ENCODE assay signal across 10 cellular contexts in the genomic region with DNA sequence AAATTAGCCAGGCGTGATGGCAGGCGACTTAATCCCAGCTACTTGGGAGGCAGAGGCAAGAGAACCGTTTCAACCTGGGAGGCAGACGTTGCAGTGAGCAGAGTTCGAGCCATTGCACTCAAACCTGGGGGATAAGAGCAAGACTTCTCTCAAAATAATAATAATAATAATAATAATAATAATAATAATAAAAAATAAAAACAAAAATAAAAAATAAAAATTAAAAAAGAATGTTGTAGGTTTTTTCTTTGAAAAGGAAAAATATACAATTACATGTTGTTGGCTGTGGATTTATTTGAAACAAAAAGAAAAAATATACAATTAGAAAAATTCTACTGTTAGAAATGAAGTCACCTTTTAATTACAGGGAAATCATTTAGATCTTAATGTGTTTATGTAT. TPM values are rescaled to one million over a fixed set of nuclear protein-coding genes. Genes with fewer than 3 reads are reported as not detected.
"Had no signal": no experiment of that assay in that cellular context is flagged by ENCODE, and none has a peak within 500 bp of the region (broad histone marks: within the 10 kb centered on the region; RNA-seq: fewer than 3 reads in every experiment).

No MANE protein-coding gene starts in this region.

- H3K4me3 Mint-ChIP-seq: IgD-negative memory B cell had no signal

- H3K9me3 Mint-ChIP-seq: IgD-negative memory B cell had no signal

- H3K4me3 ChIP-seq: K562 had no signal

- H3K36me3 Mint-ChIP-seq: IgD-negative memory B cell had no signal

- DNase-seq: IMR-90, KBM-7, KG1 had no signal

- ATAC-seq: HepG2, K562 had no signal

- FAIRE-seq: HepG2, HTR-8/SVneo, K562 had no signal

- H3K27ac Mint-ChIP-seq: IgD-negative memory B cell had no signal

- H3K27ac ChIP-seq: HL-60, KMS-11 had no signal

- H3K4me1 Mint-ChIP-seq: IgD-negative memory B cell had no signal

RNA-seq across cellular contexts. Expression of a gene that starts 11.5 kb away (rescaled TPM):
- total RNA-seq: HT1080, IMR-90, K562 had no signal

RNA-seq across cellular contexts. Expression of a gene that starts 28.2 kb away (rescaled TPM):
- total RNA-seq: HepG2, HT1080, IMR-90 had no signal

RNA-seq across cellular contexts. Expression of a gene that starts 32.6 kb away (rescaled TPM):
- total RNA-seq: HT1080, IMR-90 had no signal
